ENCODE assay signal across 1 cellular context in genomic region chr7:39609084-39609461, GRCh38.
TF ChIP-seq lines count a peak whose summit lies in the region.

No MANE protein-coding gene starts in this region.

TF ChIP-seq in HepG2, 621 proteins besides CTCF, POLR2A, EP300 and RAD21 (continued from another document):
- no peak for TF ChIP-seq ZNF318 (CRISPR knock-in tag; IDR thresholded peaks at IDR 0.05)
- TF ChIP-seq ZNF205 (CRISPR knock-in tag; IDR thresholded peaks at IDR 0.05): no peak
- no peak for TF ChIP-seq ZNF12 (CRISPR knock-in tag; IDR thresholded peaks at IDR 0.05)
- TF ChIP-seq ZBTB21 (CRISPR knock-in tag; IDR thresholded peaks at IDR 0.05): no peak
- no peak for TF ChIP-seq BRCA1 (CRISPR knock-in tag; IDR thresholded peaks at IDR 0.05)
- no peak for TF ChIP-seq ZNF703 (CRISPR knock-in tag; IDR thresholded peaks at IDR 0.05; ENCODE audit: borderline replicate concordance)
- TF ChIP-seq, protein P1, sequence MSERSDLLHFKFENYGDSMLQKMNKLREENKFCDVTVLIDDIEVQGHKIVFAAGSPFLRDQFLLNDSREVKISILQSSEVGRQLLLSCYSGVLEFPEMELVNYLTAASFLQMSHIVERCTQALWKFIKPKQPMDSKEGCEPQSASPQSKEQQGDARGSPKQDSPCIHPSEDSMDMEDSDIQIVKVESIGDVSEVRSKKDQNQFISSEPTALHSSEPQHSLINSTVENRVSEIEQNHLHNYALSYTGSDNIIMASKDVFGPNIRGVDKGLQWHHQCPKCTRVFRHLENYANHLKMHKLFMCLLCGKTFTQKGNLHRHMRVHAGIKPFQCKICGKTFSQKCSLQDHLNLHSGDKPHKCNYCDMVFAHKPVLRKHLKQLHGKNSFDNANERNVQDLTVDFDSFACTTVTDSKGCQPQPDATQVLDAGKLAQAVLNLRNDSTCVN (CRISPR knock-in tag; IDR thresholded peaks at IDR 0.05; ENCODE audit: borderline replicate concordance): no peak
